ENCODE assay signal across 31 cellular contexts in genomic region chr9:69081261-69081660, GRCh38.
"Had no signal": no experiment of that assay in that cellular context is flagged by ENCODE, and none has a peak within 500 bp of the region (broad histone marks: within the 10 kb centered on the region; RNA-seq: fewer than 3 reads in every experiment).

No MANE protein-coding gene starts in this region.

- H3K9me3 ChIP-seq: adrenal gland, body of pancreas had no signal

- H3K4me3 ChIP-seq: adrenal gland, body of pancreas, PC-9 had no signal

- H3K4me2 ChIP-seq: PC-9 had no signal

- ATAC-seq: activated CD4-positive, alpha-beta T cell treated with anti-CD3 and anti-CD28 coated beads for 36 hours; activated CD4-positive, CD25-positive, alpha-beta regulatory T cell treated with anti-CD3 and anti-CD28 coated beads, Interleukin-2, amount 50 U/mL, for 24 hours; activated CD8-positive, alpha-beta T cell treated with anti-CD3 and anti-CD28 coated beads, Interleukin-2, amount 10 ng/mL, durations not matched to agents 7 days and 5 days; body of pancreas; Right ventricle myocardium inferior; WTC11 had no signal

- H3K27ac Mint-ChIP-seq: activated CD4-positive, alpha-beta T cell treated with anti-CD3 and anti-CD28 coated beads for 36 hours; activated CD4-positive, alpha-beta T cell treated with anti-CD3 and anti-CD28 coated beads, Interleukin-2, amount 10 ng/mL, durations not matched to agents 7 days and 5 days; activated CD8-positive, alpha-beta T cell treated with anti-CD3 and anti-CD28 coated beads, Interleukin-2, amount 10 ng/mL, durations not matched to agents 7 days and 5 days; activated naive CD4-positive, alpha-beta T cell treated with anti-CD3 and anti-CD28 coated beads, Interleukin-2, amount 50 U/mL, for 24 hours; activated naive CD8-positive, alpha-beta T cell treated with anti-CD3 and anti-CD28 coated beads, Interleukin-2, amount 10 ng/mL, durations not matched to agents 7 days and 5 days; activated T-cell treated with anti-CD3 and anti-CD28 coated beads, Interleukin-2, amount 50 U/mL, for 24 hours; activated T-helper 2 cell treated with anti-CD3 and anti-CD28 coated beads, Interferon-gamma antibody, Interleukin-2, Interleukin-4, amounts not matched to agents 10 μg/mL and 5 μg/mL and 100 μg/mL, durations not matched to agents 14 hours and 24 hours and 36 hours; WTC11 had no signal

- DNase-seq: activated CD4-positive, alpha-beta T cell treated with anti-CD3 and anti-CD28 coated beads for 36 hours; activated CD4-positive, alpha-beta T cell treated with anti-CD3 and anti-CD28 coated beads, Interleukin-2, amount 10 ng/mL, durations not matched to agents 7 days and 5 days; activated CD4-positive, alpha-beta T cell treated with anti-CD3 and anti-CD28 coated beads, Interleukin-2, amount 50 U/mL, for 48 hours; activated CD8-positive, alpha-beta T cell treated with anti-CD3 and anti-CD28 coated beads, Interleukin-2, amount 10 ng/mL, durations not matched to agents 7 days and 5 days; activated gamma-delta T cell; activated naive CD4-positive, alpha-beta T cell treated with Interleukin-2 at 50 U/mL for 16 hours; activated naive CD8-positive, alpha-beta T cell treated with anti-CD3 and anti-CD28 coated beads, Interleukin-2, amount 10 ng/mL, durations not matched to agents 7 days and 5 days; activated T-cell treated with anti-CD3 and anti-CD28 coated beads, Interleukin-2, amount 50 U/mL, for 24 hours; adrenal gland; body of pancreas; caudate nucleus; KG1; MM.1S; NCI-H1092 treated with DMSO at 0.1 percent for 48 hours; NCI-H1417; NCI-H146; NCI-H187; NCI-H2029 treated with DMSO at 0.1 percent for 48 hours; NCI-H2107; NCI-H2171; NCI-H510A; NCI-H526; NCI-H748 treated with DMSO at 0.1 percent for 48 hours; NK-92 treated with Interleukin-12 subunit alpha and Interleukin-12 subunit beta, amount 100 ng/mL, for 24 hours; PC-9 had no signal

- H3K4me1 ChIP-seq: adrenal gland had no signal

- H3K4me3 Mint-ChIP-seq: activated CD4-positive, alpha-beta T cell treated with anti-CD3 and anti-CD28 coated beads for 36 hours; activated CD4-positive, alpha-beta T cell treated with anti-CD3 and anti-CD28 coated beads, Interleukin-2, amount 10 ng/mL, durations not matched to agents 7 days and 5 days; activated CD8-positive, alpha-beta T cell treated with anti-CD3 and anti-CD28 coated beads, Interleukin-2, amount 10 ng/mL, durations not matched to agents 7 days and 5 days; activated naive CD4-positive, alpha-beta T cell treated with anti-CD3 and anti-CD28 coated beads, Interleukin-2, amount 50 U/mL, for 24 hours; activated naive CD8-positive, alpha-beta T cell treated with anti-CD3 and anti-CD28 coated beads, Interleukin-2, amount 10 ng/mL, durations not matched to agents 7 days and 5 days; activated T-cell treated with anti-CD3 and anti-CD28 coated beads, Interleukin-2, amount 50 U/mL, for 24 hours; WTC11 had no signal

- H3K36me3 ChIP-seq: adrenal gland had no signal

- H2AFZ ChIP-seq: PC-9 had no signal

- H3K9me3 Mint-ChIP-seq: activated CD4-positive, alpha-beta T cell treated with anti-CD3 and anti-CD28 coated beads, Interleukin-2, amount 10 ng/mL, durations not matched to agents 7 days and 5 days; activated naive CD4-positive, alpha-beta T cell treated with anti-CD3 and anti-CD28 coated beads, Interleukin-2, amount 50 U/mL, for 24 hours; activated T-helper 2 cell treated with anti-CD3 and anti-CD28 coated beads, Interferon-gamma antibody, Interleukin-2, Interleukin-4, amounts not matched to agents 10 μg/mL and 5 μg/mL and 100 μg/mL, durations not matched to agents 14 hours and 24 hours and 36 hours had no signal

- H3K27ac ChIP-seq: adrenal gland, body of pancreas, PC-9, RWPE1 had no signal

- H3K27me3 Mint-ChIP-seq: activated CD4-positive, alpha-beta T cell treated with anti-CD3 and anti-CD28 coated beads for 36 hours; activated CD4-positive, alpha-beta T cell treated with anti-CD3 and anti-CD28 coated beads, Interleukin-2, amount 10 ng/mL, durations not matched to agents 7 days and 5 days; activated naive CD4-positive, alpha-beta T cell treated with anti-CD3 and anti-CD28 coated beads, Interleukin-2, amount 50 U/mL, for 24 hours; activated naive CD8-positive, alpha-beta T cell treated with anti-CD3 and anti-CD28 coated beads, Interleukin-2, amount 10 ng/mL, durations not matched to agents 7 days and 5 days; activated T-cell treated with anti-CD3 and anti-CD28 coated beads, Interleukin-2, amount 50 U/mL, for 24 hours had no signal

- H3K4me1 Mint-ChIP-seq: activated CD4-positive, alpha-beta T cell treated with anti-CD3 and anti-CD28 coated beads for 36 hours; activated CD4-positive, alpha-beta T cell treated with anti-CD3 and anti-CD28 coated beads, Interleukin-2, amount 10 ng/mL, durations not matched to agents 7 days and 5 days; activated naive CD4-positive, alpha-beta T cell treated with anti-CD3 and anti-CD28 coated beads, Interleukin-2, amount 50 U/mL, for 24 hours; activated naive CD8-positive, alpha-beta T cell treated with anti-CD3 and anti-CD28 coated beads, Interleukin-2, amount 10 ng/mL, durations not matched to agents 7 days and 5 days had no signal

- H3K27me3 ChIP-seq: adrenal gland, body of pancreas had no signal
